Comparison of ENCODE assay signal across 17 cellular contexts in genomic region chr22:42154293-42154692, GRCh38. TPM values are rescaled to one million over a fixed set of nuclear protein-coding genes. Genes with fewer than 3 reads are reported as not detected.
DNase-seq lines count a peak whose midpoint lies in the region; ATAC-seq and TF ChIP-seq lines count a peak whose summit lies in the region.
"Had no signal": no experiment of that assay in that cellular context is flagged by ENCODE, and none has a peak within 500 bp of the region (broad histone marks: within the 10 kb centered on the region; RNA-seq: fewer than 3 reads in every experiment).

No MANE protein-coding gene starts in this region.

- H3K27me3 Mint-ChIP-seq in activated CD4-positive, alpha-beta T cell treated with anti-CD3 and anti-CD28 coated beads, Interleukin-2, amount 10 ng/mL, durations not matched to agents 7 days and 5 days: no peaks in the 10 kb centered on the region
- no peaks in the 10 kb centered on the region for H3K27me3 Mint-ChIP-seq in activated CD4-positive, alpha-beta T cell treated with anti-CD3 and anti-CD28 coated beads for 36 hours
- H3K27me3 Mint-ChIP-seq in Calu3 (ENCODE audit: unreplicated experiment): no peaks in the 10 kb centered on the region
- H3K27me3 Mint-ChIP-seq in chondrocyte (ENCODE audit: low read depth): no peaks in the 10 kb centered on the region
- H3K27me3 Mint-ChIP-seq in type B pancreatic cell: no peaks in the 10 kb centered on the region
- H3K27me3 Mint-ChIP-seq: CD4-positive, alpha-beta T cell had no signal

- peak overlapping the region; percentile 60 for H3K27ac Mint-ChIP-seq in activated CD4-positive, alpha-beta T cell treated with anti-CD3 and anti-CD28 coated beads, Interleukin-2, amount 10 ng/mL, durations not matched to agents 7 days and 5 days
- H3K27ac Mint-ChIP-seq in activated CD4-positive, alpha-beta T cell treated with anti-CD3 and anti-CD28 coated beads for 36 hours: no peak overlapping the region
- H3K27ac Mint-ChIP-seq in Calu3 (ENCODE audit: unreplicated experiment) (peak overlapping the region; percentile 90), chondrocyte (ENCODE audit: unreplicated experiment) (no peak overlapping the region), type B pancreatic cell (peak overlapping the region; percentile 7)
- H3K27ac Mint-ChIP-seq: CD4-positive, alpha-beta T cell had no signal

- H3K9me3 Mint-ChIP-seq in activated CD4-positive, alpha-beta T cell treated with anti-CD3 and anti-CD28 coated beads, Interleukin-2, amount 10 ng/mL, durations not matched to agents 7 days and 5 days: no peaks in the 10 kb centered on the region
- H3K9me3 Mint-ChIP-seq in activated CD4-positive, alpha-beta T cell treated with anti-CD3 and anti-CD28 coated beads for 36 hours (ENCODE audit: low read depth): no peaks in the 10 kb centered on the region
- no peaks in the 10 kb centered on the region for H3K9me3 Mint-ChIP-seq in Calu3 (ENCODE audit: low read depth, unreplicated experiment)
- no peaks in the 10 kb centered on the region for H3K9me3 Mint-ChIP-seq in chondrocyte (ENCODE audit: low read depth)
- H3K9me3 Mint-ChIP-seq in type B pancreatic cell: no peaks in the 10 kb centered on the region
- H3K9me3 Mint-ChIP-seq: CD4-positive, alpha-beta T cell had no signal

- no peaks in the 10 kb centered on the region for H3K4me1 Mint-ChIP-seq in activated CD4-positive, alpha-beta T cell treated with anti-CD3 and anti-CD28 coated beads, Interleukin-2, amount 10 ng/mL, durations not matched to agents 7 days and 5 days
- H3K4me1 Mint-ChIP-seq in activated CD4-positive, alpha-beta T cell treated with anti-CD3 and anti-CD28 coated beads for 36 hours: no peaks in the 10 kb centered on the region
- no peaks in the 10 kb centered on the region for H3K4me1 Mint-ChIP-seq in Calu3 (ENCODE audit: low read depth, unreplicated experiment)
- no peaks in the 10 kb centered on the region for H3K4me1 Mint-ChIP-seq in chondrocyte (ENCODE audit: low read depth)
- H3K4me1 Mint-ChIP-seq in type B pancreatic cell (ENCODE audit: unreplicated experiment): no peaks in the 10 kb centered on the region

- no TSS peak for BruUV-seq in Calu3 (replicated peaks; lab: Mats Ljungman, UMichigan)

- intact Hi-C loops in activated CD4-positive, alpha-beta T cell treated with anti-CD3 and anti-CD28 coated beads for 36 hours (cut with DNase I, micrococcal nuclease): no loop called here
- intact Hi-C loops in Calu3 (cut with micrococcal nuclease; ENCODE audit: unreplicated experiment): no loop called here

- DNase-seq in activated CD4-positive, alpha-beta T cell treated with anti-CD3 and anti-CD28 coated beads, Interleukin-2, amount 10 ng/mL, durations not matched to agents 7 days and 5 days: no peak
- DNase-seq in activated CD4-positive, alpha-beta T cell treated with anti-CD3 and anti-CD28 coated beads for 36 hours: no peak
- DNase-seq in Calu3 (no peak), chondrocyte (ENCODE audit: low spot score) (peak; percentile 28), type B pancreatic cell (ENCODE audit: extremely low spot score, unreplicated experiment) (no peak), NCI-H1092 treated with DMSO at 0.1 percent for 48 hours (lab: John Stamatoyannopoulos, UW) (no peak)
- DNase-seq in stimulated activated naive CD4-positive, alpha-beta T cell (lab: John Stamatoyannopoulos, UW): no peak
- DNase-seq: CD4-positive, alpha-beta T cell; GM23248; H7; KG1; MG63; NCI-H2029 treated with DMSO at 0.1 percent for 48 hours; NCI-H2227 treated with DMSO at 0.1 percent for 48 hours; NCI-H526 treated with DMSO at 0.1 percent for 48 hours; Right ventricle myocardium superior; RPMI8226 had no signal

- no peak overlapping the region for H3K4me3 Mint-ChIP-seq in activated CD4-positive, alpha-beta T cell treated with anti-CD3 and anti-CD28 coated beads, Interleukin-2, amount 10 ng/mL, durations not matched to agents 7 days and 5 days
- H3K4me3 Mint-ChIP-seq in activated CD4-positive, alpha-beta T cell treated with anti-CD3 and anti-CD28 coated beads for 36 hours: no peak overlapping the region
- H3K4me3 Mint-ChIP-seq in Calu3 (ENCODE audit: low read depth, unreplicated experiment): no peak overlapping the region
- no peak overlapping the region for H3K4me3 Mint-ChIP-seq in chondrocyte (ENCODE audit: unreplicated experiment)
- no peak overlapping the region for H3K4me3 Mint-ChIP-seq in type B pancreatic cell
- H3K4me3 Mint-ChIP-seq: CD4-positive, alpha-beta T cell had no signal

- CTCF ChIA-PET in activated CD4-positive, alpha-beta T cell treated with anti-CD3 and anti-CD28 coated beads, Interleukin-2, amount 10 ng/mL, durations not matched to agents 7 days and 5 days (lab: Charles Lee): no interaction called here
- CTCF ChIA-PET in activated CD4-positive, alpha-beta T cell treated with anti-CD3 and anti-CD28 coated beads for 36 hours (lab: Charles Lee): no interaction called here
- CTCF ChIA-PET in Calu3 (lab: Charles Lee): no interaction called here

- H3K36me3 Mint-ChIP-seq in activated CD4-positive, alpha-beta T cell treated with anti-CD3 and anti-CD28 coated beads, Interleukin-2, amount 10 ng/mL, durations not matched to agents 7 days and 5 days (ENCODE audit: low read depth): peaks cover 10% of the 10 kb centered on the region
- H3K36me3 Mint-ChIP-seq in activated CD4-positive, alpha-beta T cell treated with anti-CD3 and anti-CD28 coated beads for 36 hours (ENCODE audit: low read depth): peaks cover 17% of the 10 kb centered on the region
- peaks cover 29% of the 10 kb centered on the region for H3K36me3 Mint-ChIP-seq in Calu3 (ENCODE audit: insufficient read depth, unreplicated experiment)
- peaks cover 6% of the 10 kb centered on the region for H3K36me3 Mint-ChIP-seq in chondrocyte (ENCODE audit: low read depth)
- peaks cover 4% of the 10 kb centered on the region for H3K36me3 Mint-ChIP-seq in type B pancreatic cell

- no peak for ATAC-seq in activated CD4-positive, alpha-beta T cell treated with anti-CD3 and anti-CD28 coated beads for 36 hours

- TF ChIP-seq CTCF in Calu3 (IDR thresholded peaks at IDR 0.05; ENCODE audit: unreplicated experiment): no peak
- no peak for TF ChIP-seq CTCF in chondrocyte (IDR thresholded peaks at IDR 0.05)
- no peak for TF ChIP-seq CTCF in type B pancreatic cell (conservative IDR thresholded peaks at IDR 0.05)

- POLR2A ChIA-PET in activated CD4-positive, alpha-beta T cell treated with anti-CD3 and anti-CD28 coated beads, Interleukin-2, amount 10 ng/mL, durations not matched to agents 7 days and 5 days (lab: Charles Lee): no interaction called here
- POLR2A ChIA-PET in activated CD4-positive, alpha-beta T cell treated with anti-CD3 and anti-CD28 coated beads for 36 hours (lab: Charles Lee): no interaction called here

RNA-seq across cellular contexts. Expression of gene CYP2D6, which starts 23.7 kb away (rescaled TPM):
- total RNA-seq in activated CD4-positive, alpha-beta T cell treated with anti-CD3 and anti-CD28 coated beads, Interleukin-2, amount 10 ng/mL, durations not matched to agents 7 days and 5 days: 1 to 10 TPM; 5.0 to 6.6 TPM
- 1 to 10 TPM; 2.8 to 3.1 TPM for total RNA-seq in activated CD4-positive, alpha-beta T cell treated with anti-CD3 and anti-CD28 coated beads for 36 hours
- total RNA-seq in Calu3 (2022) (9.3 and 10.7 TPM in 2 replicates), chondrocyte (0.75 to 1.7 TPM (median 0.95 TPM) in 3 replicates), type B pancreatic cell (ENCODE audit: low replicate concordance) (3.1 and 4.0 TPM in 2 replicates)
- total RNA-seq: GM23248, Right ventricle myocardium superior had no signal

Comparison
In these comparisons a context has a peak if more than half of its experiments do, and no peak if none do; other contexts are left out.
1. H3K27ac Mint-ChIP-seq: peak in activated CD4-positive, alpha-beta T cell treated with anti-CD3 and anti-CD28 coated beads, Interleukin-2, amount 10 ng/mL, durations not matched to agents 7 days and 5 days (single experiment), Calu3 (single experiment) and type B pancreatic cell (single experiment); none in activated CD4-positive, alpha-beta T cell treated with anti-CD3 and anti-CD28 coated beads for 36 hours (single experiment) and chondrocyte (single experiment).